Comparison of ENCODE assay signal across 16 cellular contexts in genomic region chr12:132740313-132740646, GRCh38. TPM values are rescaled to one million over a fixed set of nuclear protein-coding genes. Genes with fewer than 3 reads are reported as not detected.
DNase-seq lines count a peak whose midpoint lies in the region; ATAC-seq and TF ChIP-seq lines count a peak whose summit lies in the region.
"Had no signal": no experiment of that assay in that cellular context is flagged by ENCODE, and none has a peak within 500 bp of the region (broad histone marks: within the 10 kb centered on the region; RNA-seq: fewer than 3 reads in every experiment).

No MANE protein-coding gene starts in this region.

- no peak for ATAC-seq in effector memory CD8-positive, alpha-beta T cell (replicated peaks)
- ATAC-seq in heart right ventricle (peak; percentile 37 to 80 (median 66)), right cardiac atrium (peak; percentile 10 to 29), upper lobe of right lung (no peak)
- no peak for ATAC-seq in activated CD8-positive, alpha-beta T cell treated with anti-CD3 and anti-CD28 coated beads, Interleukin-2, amount 10 ng/mL, durations not matched to agents 7 days and 5 days
- ATAC-seq in naive thymus-derived CD4-positive, alpha-beta T cell, result no peak

- H3K4me3 ChIP-seq in SK-N-MC, result no peak overlapping the region
- H3K4me3 ChIP-seq in heart right ventricle, result no peak overlapping the region
- H3K4me3 ChIP-seq in right cardiac atrium (ENCODE audit: low read length), result no peak overlapping the region
- H3K4me3 ChIP-seq in naive thymus-derived CD4-positive, alpha-beta T cell (ENCODE audit: low read length), result no peak overlapping the region
- no peak overlapping the region for H3K4me3 ChIP-seq in upper lobe of right lung
- H3K4me3 ChIP-seq: BLaER1 treated with 17β-estradiol and CSF1 and Interleukin-3, amounts not matched to agents 10 nM and 100 nM had no signal

- no peaks in the 10 kb centered on the region for H3K9me3 Mint-ChIP-seq in effector memory CD8-positive, alpha-beta T cell
- H3K9me3 Mint-ChIP-seq in activated CD8-positive, alpha-beta T cell treated with anti-CD3 and anti-CD28 coated beads, Interleukin-2, amount 10 ng/mL, durations not matched to agents 7 days and 5 days (ENCODE audit: insufficient read depth), result no peaks in the 10 kb centered on the region
- H3K9me3 Mint-ChIP-seq in activated naive CD4-positive, alpha-beta T cell treated with anti-CD3 and anti-CD28 coated beads, Interleukin-2, amount 10 ng/mL, durations not matched to agents 7 days and 5 days, result no peaks in the 10 kb centered on the region
- H3K9me3 Mint-ChIP-seq in naive thymus-derived CD4-positive, alpha-beta T cell, result peaks cover 0 to 3% (median 0%) of the 10 kb centered on the region in 11 donors
- H3K9me3 Mint-ChIP-seq: CD4-positive, CD25-positive, alpha-beta regulatory T cell; HFFc6 had no signal

- POLR2A ChIA-PET in activated CD8-positive, alpha-beta T cell treated with anti-CD3 and anti-CD28 coated beads, Interleukin-2, amount 10 ng/mL, durations not matched to agents 7 days and 5 days (lab: Charles Lee), result no interaction called here
- POLR2A ChIA-PET in naive thymus-derived CD4-positive, alpha-beta T cell (lab: Charles Lee), result interaction anchor here (0.5 kb wide), 1 partner anchor 11 kb away, joined by 3 read pairs; no protein-coding TSS in a partner anchor

- 45 to 52% methylated on average over 6 of the region's 6 CpGs for WGBS in heart right ventricle, 2 donors
- WGBS in right cardiac atrium, result 58% methylated on average over 6 of the region's 6 CpGs

- peaks cover 84% of the 10 kb centered on the region for H3K36me3 Mint-ChIP-seq in effector memory CD8-positive, alpha-beta T cell (ENCODE audit: insufficient read depth)
- peaks cover 81% of the 10 kb centered on the region for H3K36me3 Mint-ChIP-seq in activated CD8-positive, alpha-beta T cell treated with anti-CD3 and anti-CD28 coated beads, Interleukin-2, amount 10 ng/mL, durations not matched to agents 7 days and 5 days (ENCODE audit: low read depth)
- H3K36me3 Mint-ChIP-seq in activated naive CD4-positive, alpha-beta T cell treated with anti-CD3 and anti-CD28 coated beads, Interleukin-2, amount 10 ng/mL, durations not matched to agents 7 days and 5 days, result peaks cover 71% of the 10 kb centered on the region
- H3K36me3 Mint-ChIP-seq in naive thymus-derived CD4-positive, alpha-beta T cell, result peaks cover 15 to 75% (median 30%) of the 10 kb centered on the region in 5 donors

- H3K4me3 Mint-ChIP-seq in effector memory CD8-positive, alpha-beta T cell, result no peak overlapping the region
- H3K4me3 Mint-ChIP-seq in activated CD8-positive, alpha-beta T cell treated with anti-CD3 and anti-CD28 coated beads, Interleukin-2, amount 10 ng/mL, durations not matched to agents 7 days and 5 days, result no peak overlapping the region
- H3K4me3 Mint-ChIP-seq in activated naive CD4-positive, alpha-beta T cell treated with anti-CD3 and anti-CD28 coated beads, Interleukin-2, amount 10 ng/mL, durations not matched to agents 7 days and 5 days, result no peak overlapping the region
- H3K4me3 Mint-ChIP-seq in naive thymus-derived CD4-positive, alpha-beta T cell, result no peak overlapping the region
- H3K4me3 Mint-ChIP-seq: CD4-positive, CD25-positive, alpha-beta regulatory T cell; HFFc6 had no signal

- intact Hi-C loops in heart right ventricle (cut with DNase I), result no loop called here
- intact Hi-C loops in right cardiac atrium (cut with DNase I), result no loop called here
- intact Hi-C loops in naive thymus-derived CD4-positive, alpha-beta T cell (cut with micrococcal nuclease), result no loop called here
- intact Hi-C loops in upper lobe of right lung (cut with DNase I), result no loop called here

- H3K27me3 ChIP-seq in heart right ventricle (no peaks in the 10 kb centered on the region), right cardiac atrium (ENCODE audit: control insufficient read depth, insufficient read depth) (no peaks in the 10 kb centered on the region), upper lobe of right lung (no peaks in the 10 kb centered on the region)
- H3K27me3 ChIP-seq in naive thymus-derived CD4-positive, alpha-beta T cell (ENCODE audit: control insufficient read depth in 2 of 2, insufficient read depth in 2 of 2, low read length in 2 of 2), result no peaks in the 10 kb centered on the region
- H3K27me3 ChIP-seq: BLaER1 treated with 17β-estradiol and CSF1 and Interleukin-3, amounts not matched to agents 10 nM and 100 nM had no signal

- peak overlapping the region; percentile 75 to 80 for H3K27ac Mint-ChIP-seq in effector memory CD8-positive, alpha-beta T cell
- no peak overlapping the region for H3K27ac Mint-ChIP-seq in activated CD8-positive, alpha-beta T cell treated with anti-CD3 and anti-CD28 coated beads, Interleukin-2, amount 10 ng/mL, durations not matched to agents 7 days and 5 days
- no peak overlapping the region for H3K27ac Mint-ChIP-seq in activated naive CD4-positive, alpha-beta T cell treated with anti-CD3 and anti-CD28 coated beads, Interleukin-2, amount 10 ng/mL, durations not matched to agents 7 days and 5 days
- no peak overlapping the region for H3K27ac Mint-ChIP-seq in naive thymus-derived CD4-positive, alpha-beta T cell
- H3K27ac Mint-ChIP-seq: CD4-positive, CD25-positive, alpha-beta regulatory T cell; HFFc6 had no signal

- CTCF ChIA-PET in activated CD8-positive, alpha-beta T cell treated with anti-CD3 and anti-CD28 coated beads, Interleukin-2, amount 10 ng/mL, durations not matched to agents 7 days and 5 days (lab: Charles Lee), result no interaction called here
- CTCF ChIA-PET in activated naive CD4-positive, alpha-beta T cell treated with anti-CD3 and anti-CD28 coated beads, Interleukin-2, amount 10 ng/mL, durations not matched to agents 7 days and 5 days (lab: Charles Lee), result no interaction called here
- CTCF ChIA-PET in naive thymus-derived CD4-positive, alpha-beta T cell (lab: Charles Lee), result interaction anchor here (0.9 kb wide), 1 partner anchor 26 kb away, joined by 3 read pairs; no protein-coding TSS in a partner anchor

- no peaks in the 10 kb centered on the region for H3K27me3 Mint-ChIP-seq in effector memory CD8-positive, alpha-beta T cell
- H3K27me3 Mint-ChIP-seq in activated CD8-positive, alpha-beta T cell treated with anti-CD3 and anti-CD28 coated beads, Interleukin-2, amount 10 ng/mL, durations not matched to agents 7 days and 5 days (ENCODE audit: low read depth), result no peaks in the 10 kb centered on the region
- H3K27me3 Mint-ChIP-seq in activated naive CD4-positive, alpha-beta T cell treated with anti-CD3 and anti-CD28 coated beads, Interleukin-2, amount 10 ng/mL, durations not matched to agents 7 days and 5 days, result no peaks in the 10 kb centered on the region
- no peaks in the 10 kb centered on the region for H3K27me3 Mint-ChIP-seq in naive thymus-derived CD4-positive, alpha-beta T cell
- H3K27me3 Mint-ChIP-seq: CD4-positive, CD25-positive, alpha-beta regulatory T cell had no signal

- H3K9me3 ChIP-seq in SK-N-MC (ENCODE audit: low read depth, low read length) (no peaks in the 10 kb centered on the region), heart right ventricle (no peaks in the 10 kb centered on the region), right cardiac atrium (ENCODE audit: control insufficient read depth, low read length) (no peaks in the 10 kb centered on the region), upper lobe of right lung (no peaks in the 10 kb centered on the region)
- H3K9me3 ChIP-seq in naive thymus-derived CD4-positive, alpha-beta T cell (ENCODE audit: control insufficient read depth in 2 of 3, low read length in 3 of 3), result no peaks in the 10 kb centered on the region
- H3K9me3 ChIP-seq: BLaER1 treated with 17β-estradiol and CSF1 and Interleukin-3, amounts not matched to agents 10 nM and 100 nM had no signal

- H3K4me1 Mint-ChIP-seq in effector memory CD8-positive, alpha-beta T cell (ENCODE audit: low read depth in 2 of 2), result peaks cover 11 to 13% of the 10 kb centered on the region in 2 donors
- peaks cover 7% of the 10 kb centered on the region for H3K4me1 Mint-ChIP-seq in activated CD8-positive, alpha-beta T cell treated with anti-CD3 and anti-CD28 coated beads, Interleukin-2, amount 10 ng/mL, durations not matched to agents 7 days and 5 days (ENCODE audit: low read depth)
- peaks cover 5% of the 10 kb centered on the region for H3K4me1 Mint-ChIP-seq in activated naive CD4-positive, alpha-beta T cell treated with anti-CD3 and anti-CD28 coated beads, Interleukin-2, amount 10 ng/mL, durations not matched to agents 7 days and 5 days
- H3K4me1 Mint-ChIP-seq in naive thymus-derived CD4-positive, alpha-beta T cell, result peaks cover 6 to 15% (median 10%) of the 10 kb centered on the region in 7 donors

- H3K9ac ChIP-seq in SK-N-MC (ENCODE audit: insufficient read length), result no peak overlapping the region

- TF ChIP-seq CTCF in heart right ventricle (IDR thresholded peaks at IDR 0.05) (no peak), upper lobe of right lung (IDR thresholded peaks at IDR 0.05) (no peak)

- 0 out of 2 replicates have a peak overlapping the region, but pooled peaks have one; percentile 11 for H3K27ac ChIP-seq in SK-N-MC
- peak overlapping the region in 9 of 10 donors; percentile 32 to 84 (median 80) for H3K27ac ChIP-seq in heart right ventricle
- H3K27ac ChIP-seq in right cardiac atrium (ENCODE audit: low read length), result peak overlapping the region; percentile 43
- H3K27ac ChIP-seq in naive thymus-derived CD4-positive, alpha-beta T cell (ENCODE audit: low read depth, low read length), result no peak overlapping the region
- H3K27ac ChIP-seq in upper lobe of right lung, result no peak overlapping the region
- H3K27ac ChIP-seq: BLaER1 treated with 17β-estradiol and CSF1 and Interleukin-3, amounts not matched to agents 10 nM and 100 nM; HL-60 had no signal

- no peak for DNase-seq in SK-N-MC (ENCODE audit: low read depth, low spot score)
- DNase-seq in effector memory CD8-positive, alpha-beta T cell, result no peak
- DNase-seq in heart right ventricle, result no peak
- no peak for DNase-seq in right cardiac atrium
- DNase-seq in activated CD8-positive, alpha-beta T cell treated with anti-CD3 and anti-CD28 coated beads, Interleukin-2, amount 10 ng/mL, durations not matched to agents 7 days and 5 days, result no peak
- no peak for DNase-seq in activated naive CD4-positive, alpha-beta T cell treated with anti-CD3 and anti-CD28 coated beads, Interleukin-2, amount 10 ng/mL, durations not matched to agents 7 days and 5 days
- no peak for DNase-seq in naive thymus-derived CD4-positive, alpha-beta T cell
- no peak for DNase-seq in upper lobe of right lung
- DNase-seq: ACHN; CD4-positive, CD25-positive, alpha-beta regulatory T cell; DMS53; GF-D8; HCEC 1CT; HFFc6 had no signal

- H3K4me1 ChIP-seq in heart right ventricle (peaks cover 0 to 27% (median 14%) of the 10 kb centered on the region in 9 donors), right cardiac atrium (ENCODE audit: control insufficient read depth, insufficient read depth, low read length) (no peaks in the 10 kb centered on the region), upper lobe of right lung (no peaks in the 10 kb centered on the region)
- peaks cover 0 to 6% of the 10 kb centered on the region in 2 donors for H3K4me1 ChIP-seq in naive thymus-derived CD4-positive, alpha-beta T cell (ENCODE audit: control insufficient read depth in 2 of 2, insufficient read depth in 2 of 2, low read length in 2 of 2)
- H3K4me1 ChIP-seq: BLaER1 treated with 17β-estradiol and CSF1 and Interleukin-3, amounts not matched to agents 10 nM and 100 nM had no signal

- H3K36me3 ChIP-seq in SK-N-MC (ENCODE audit: insufficient read depth, low read length) (peaks cover 92% of the 10 kb centered on the region), heart right ventricle (peaks cover 0 to 100% (median 55%) of the 10 kb centered on the region in 9 donors), upper lobe of right lung (peaks cover 99% of the 10 kb centered on the region)
- H3K36me3 ChIP-seq in naive thymus-derived CD4-positive, alpha-beta T cell (ENCODE audit: control insufficient read depth in 2 of 3, insufficient read depth in 3 of 3, low read length in 3 of 3), result peaks cover 19 to 96% (median 41%) of the 10 kb centered on the region in 3 experiments

RNA-seq across cellular contexts. Expression of gene ANKLE2, which starts 21.4 kb away (rescaled TPM):
- 10 to 100 TPM; 23.5 to 39.4 (median 30.5) TPM for total RNA-seq in heart right ventricle
- 10 to 100 TPM; 17.4 to 23.1 TPM for polyA plus RNA-seq in heart right ventricle
- total RNA-seq in right cardiac atrium, result 10 to 100 TPM; 24.8 to 34.1 (median 26.6) TPM
- 17.7 TPM for polyA plus RNA-seq in right cardiac atrium
- 100 to 1,000 TPM in 1 of 2 experiments, 10 to 100 TPM in 1; 95.7 to 101 TPM for total RNA-seq in activated CD8-positive, alpha-beta T cell treated with anti-CD3 and anti-CD28 coated beads, Interleukin-2, amount 10 ng/mL, durations not matched to agents 7 days and 5 days
- 10 to 100 TPM; 69.5 to 95.5 (median 92.2) TPM for total RNA-seq in naive thymus-derived CD4-positive, alpha-beta T cell
- 10 to 100 TPM; 21.5 to 34.3 TPM for polyA plus RNA-seq in naive thymus-derived CD4-positive, alpha-beta T cell
- total RNA-seq in upper lobe of right lung, result 60.2 TPM

RNA-seq across cellular contexts. Expression of gene PGAM5, which starts 29.6 kb away (rescaled TPM):
- total RNA-seq in heart right ventricle (10 to 100 TPM; 22.7 to 37.6 (median 31.7) TPM), right cardiac atrium (10 to 100 TPM; 21.2 to 24.0 (median 23.2) TPM), upper lobe of right lung (25.4 TPM)
- polyA plus RNA-seq in heart right ventricle (10 to 100 TPM; 17.5 to 24.9 TPM), right cardiac atrium (15.1 TPM)
- total RNA-seq in activated CD8-positive, alpha-beta T cell treated with anti-CD3 and anti-CD28 coated beads, Interleukin-2, amount 10 ng/mL, durations not matched to agents 7 days and 5 days, result 10 to 100 TPM; 59.3 to 59.8 TPM
- 10 to 100 TPM; 19.3 to 51.7 (median 21.4) TPM for total RNA-seq in naive thymus-derived CD4-positive, alpha-beta T cell
- 10 to 100 TPM; 15.3 to 26.6 TPM for polyA plus RNA-seq in naive thymus-derived CD4-positive, alpha-beta T cell

RNA-seq across cellular contexts. Expression of gene PXMP2, which starts 52.9 kb away (rescaled TPM):
- total RNA-seq in heart right ventricle (10 to 100 TPM; 29.0 to 75.6 (median 46.7) TPM), right cardiac atrium (10 to 100 TPM; 21.6 to 40.1 (median 36.3) TPM), upper lobe of right lung (21.2 TPM)
- polyA plus RNA-seq in heart right ventricle (10 to 100 TPM; 17.7 to 62.4 TPM), right cardiac atrium (36.8 TPM)
- 10 to 100 TPM; 38.0 to 40.6 TPM for total RNA-seq in activated CD8-positive, alpha-beta T cell treated with anti-CD3 and anti-CD28 coated beads, Interleukin-2, amount 10 ng/mL, durations not matched to agents 7 days and 5 days
- 10 to 100 TPM in 1 of 5 experiments, 1 to 10 TPM in 4; 2.6 to 26.8 (median 5.4) TPM for total RNA-seq in naive thymus-derived CD4-positive, alpha-beta T cell
- 10 to 100 TPM; 10.4 to 11.1 TPM for polyA plus RNA-seq in naive thymus-derived CD4-positive, alpha-beta T cell

RNA-seq across cellular contexts. Expression of gene POLE, which starts 53.1 kb away (rescaled TPM):
- total RNA-seq in heart right ventricle (10 to 100 TPM in 4 of 10 donors, 1 to 10 TPM in 6; 6.8 to 22.8 (median 8.8) TPM), right cardiac atrium (10 to 100 TPM; 13.0 to 22.1 (median 15.8) TPM), upper lobe of right lung (23.5 TPM)
- polyA plus RNA-seq in heart right ventricle (10 to 100 TPM; 11.2 to 25.8 TPM), right cardiac atrium (10.6 TPM)
- 100 to 1,000 TPM; 200 to 202 TPM for total RNA-seq in activated CD8-positive, alpha-beta T cell treated with anti-CD3 and anti-CD28 coated beads, Interleukin-2, amount 10 ng/mL, durations not matched to agents 7 days and 5 days
- 100 to 1,000 TPM in 1 of 5 experiments, 10 to 100 TPM in 4; 54.5 to 138 (median 62.1) TPM for total RNA-seq in naive thymus-derived CD4-positive, alpha-beta T cell
- polyA plus RNA-seq in naive thymus-derived CD4-positive, alpha-beta T cell, result 1 to 10 TPM; 3.6 to 8.8 TPM

Comparison
In these comparisons a context has a peak if more than half of its experiments do, and no peak if none do; other contexts are left out.
1. H3K27ac ChIP-seq: peak in SK-N-MC (single experiment), heart right ventricle (9 of 10) and right cardiac atrium (single experiment); none in naive thymus-derived CD4-positive, alpha-beta T cell (single experiment) and upper lobe of right lung (single experiment).
2. ATAC-seq: peak in heart right ventricle (8 of 8) and right cardiac atrium (2 of 2); none in effector memory CD8-positive, alpha-beta T cell (single experiment), activated CD8-positive, alpha-beta T cell treated with anti-CD3 and anti-CD28 coated beads, Interleukin-2, amount 10 ng/mL, durations not matched to agents 7 days and 5 days (single experiment), naive thymus-derived CD4-positive, alpha-beta T cell (single experiment) and upper lobe of right lung (single experiment).
3. H3K27ac Mint-ChIP-seq: peak in effector memory CD8-positive, alpha-beta T cell (2 of 2); none in activated CD8-positive, alpha-beta T cell treated with anti-CD3 and anti-CD28 coated beads, Interleukin-2, amount 10 ng/mL, durations not matched to agents 7 days and 5 days (single experiment), activated naive CD4-positive, alpha-beta T cell treated with anti-CD3 and anti-CD28 coated beads, Interleukin-2, amount 10 ng/mL, durations not matched to agents 7 days and 5 days (single experiment) and naive thymus-derived CD4-positive, alpha-beta T cell (0 of 9).